ENCODE assay signal across 1 cellular context in genomic region chr5:151080620-151081425, GRCh38.
A peak's percentile ranks its signal among the peaks of the same experiment; 100 is the strongest.
TF ChIP-seq lines count a peak whose summit lies in the region.

Gene TNIP1, minus strand, starts transcription at chr5:151081034. Its CDS starts 15,939 bp downstream, at chr5:151065095.

TF ChIP-seq in HepG2, 621 proteins besides CTCF, POLR2A, EP300 and RAD21 (continued from another document and continues in another):
- TF ChIP-seq SRSF9 (IDR thresholded peaks at IDR 0.05; ENCODE audit: borderline replicate concordance, insufficient read depth, low read depth, low read length, poor library complexity, severe bottlenecking) (no peak), NCOA5 (CRISPR knock-in tag; IDR thresholded peaks at IDR 0.05) (no peak), PAF1 (CRISPR knock-in tag; IDR thresholded peaks at IDR 0.05) (no peak), ZNF792 (CRISPR knock-in tag; IDR thresholded peaks at IDR 0.05) (peak; percentile 48; the same call in 1 of the 2 replicates), ETV6 (CRISPR knock-in tag; conservative IDR thresholded peaks at IDR 0.05) (no peak; the same call in 1 of the 2 replicates), ZNF749 (CRISPR knock-in tag; IDR thresholded peaks at IDR 0.05; ENCODE audit: borderline replicate concordance) (0 out of 2 replicates have a peak, but pooled peaks have one; percentile 50), PHF8 (CRISPR knock-in tag; IDR thresholded peaks at IDR 0.05) (peak; percentile 99), HNF4G (IDR thresholded peaks at IDR 0.05; ENCODE audit: borderline replicate concordance, low read depth, low read length) (no peak), HNF4G (CRISPR knock-in tag; IDR thresholded peaks at IDR 0.05; ENCODE audit: borderline replicate concordance, low read depth) (0 out of 2 replicates have a peak, but pooled peaks have one; percentile 42), GTF3A (CRISPR knock-in tag; conservative IDR thresholded peaks at IDR 0.05) (no peak), ZBTB34 (CRISPR knock-in tag; IDR thresholded peaks at IDR 0.05) (no peak), ZKSCAN8 (CRISPR knock-in tag; IDR thresholded peaks at IDR 0.05; ENCODE audit: borderline replicate concordance) (no peak), GABPA (IDR thresholded peaks at IDR 0.05; ENCODE audit: low read depth, low read length) (peak; percentile 61), GABPA (CRISPR knock-in tag; IDR thresholded peaks at IDR 0.05; ENCODE audit: low read depth) (peak; percentile 74), RFX5 (IDR thresholded peaks at IDR 0.05; ENCODE audit: low read depth, low read length) (no peak), HNRNPLL (IDR thresholded peaks at IDR 0.05; ENCODE audit: low read depth, low read length, poor library complexity, severe bottlenecking) (peak; percentile 67), SP5 (CRISPR knock-in tag; IDR thresholded peaks at IDR 0.05; ENCODE audit: borderline replicate concordance, low read depth) (no peak; the same call in 1 of the 2 replicates), GFI1 (CRISPR knock-in tag; IDR thresholded peaks at IDR 0.05; ENCODE audit: borderline replicate concordance) (peak; percentile 84), ZNF773 (CRISPR knock-in tag; IDR thresholded peaks at IDR 0.05; ENCODE audit: borderline replicate concordance) (no peak), RFX1 (IDR thresholded peaks at IDR 0.05) (no peak), ZNF619 (CRISPR knock-in tag; IDR thresholded peaks at IDR 0.05) (no peak; the same call in 1 of the 2 replicates), ZNF512 (CRISPR knock-in tag; IDR thresholded peaks at IDR 0.05) (0 out of 2 replicates have a peak, but pooled peaks have one; percentile 26), CREM (IDR thresholded peaks at IDR 0.05) (0 out of 2 replicates have a peak, but pooled peaks have one; percentile 12), CREM (CRISPR knock-in tag; IDR thresholded peaks at IDR 0.05) (no peak), ZMAT3 (CRISPR knock-in tag; conservative IDR thresholded peaks at IDR 0.05) (peak; percentile 73; the same call in 1 of the 2 replicates), ZNF224 (CRISPR knock-in tag; IDR thresholded peaks at IDR 0.05) (peak; percentile 43; the same call in 1 of the 2 replicates), BATF2 (CRISPR knock-in tag; IDR thresholded peaks at IDR 0.05) (no peak), SMAD3 (CRISPR knock-in tag; IDR thresholded peaks at IDR 0.05) (0 out of 2 replicates have a peak, but pooled peaks have one; percentile 44), ZNF12 (CRISPR knock-in tag; IDR thresholded peaks at IDR 0.05) (no peak), ZNF672 (CRISPR knock-in tag; IDR thresholded peaks at IDR 0.05) (no peak), SRSF1 (optimal IDR thresholded peaks at IDR 0.05; ENCODE audit: low read depth, low read length) (peak; percentile 97), AKAP8 (CRISPR knock-in tag; IDR thresholded peaks at IDR 0.05) (no peak), ZNF253 (CRISPR knock-in tag; IDR thresholded peaks at IDR 0.05; ENCODE audit: borderline replicate concordance) (no peak), THAP8 (CRISPR knock-in tag; IDR thresholded peaks at IDR 0.05; ENCODE audit: borderline replicate concordance) (0 out of 2 replicates have a peak, but pooled peaks have one; percentile 72), FOXJ3 (CRISPR knock-in tag; IDR thresholded peaks at IDR 0.05; ENCODE audit: borderline replicate concordance) (peak; percentile 81; the same call in 1 of the 2 replicates), ZNF263 (CRISPR knock-in tag; IDR thresholded peaks at IDR 0.05) (0 out of 2 replicates have a peak, but pooled peaks have one; percentile 40), SOX6 (IDR thresholded peaks at IDR 0.05) (no peak), SOX6 (CRISPR knock-in tag; IDR thresholded peaks at IDR 0.05) (peak; percentile 57), ZFX (CRISPR knock-in tag; IDR thresholded peaks at IDR 0.05; ENCODE audit: low read depth) (peak; percentile 99), ZNF136 (CRISPR knock-in tag; IDR thresholded peaks at IDR 0.05; ENCODE audit: low read depth) (0 out of 2 replicates have a peak, but pooled peaks have one; percentile 16), KMT2A (CRISPR knock-in tag; IDR thresholded peaks at IDR 0.05) (peak; percentile 68), ZBTB38 (CRISPR knock-in tag; IDR thresholded peaks at IDR 0.05) (peak; percentile 71; the same call in 1 of the 2 replicates), ZNF121 (CRISPR knock-in tag; IDR thresholded peaks at IDR 0.05) (peak; percentile 71), ZNF574 (CRISPR knock-in tag; IDR thresholded peaks at IDR 0.05) (peak; percentile 87)
- TF ChIP-seq, protein P1, sequence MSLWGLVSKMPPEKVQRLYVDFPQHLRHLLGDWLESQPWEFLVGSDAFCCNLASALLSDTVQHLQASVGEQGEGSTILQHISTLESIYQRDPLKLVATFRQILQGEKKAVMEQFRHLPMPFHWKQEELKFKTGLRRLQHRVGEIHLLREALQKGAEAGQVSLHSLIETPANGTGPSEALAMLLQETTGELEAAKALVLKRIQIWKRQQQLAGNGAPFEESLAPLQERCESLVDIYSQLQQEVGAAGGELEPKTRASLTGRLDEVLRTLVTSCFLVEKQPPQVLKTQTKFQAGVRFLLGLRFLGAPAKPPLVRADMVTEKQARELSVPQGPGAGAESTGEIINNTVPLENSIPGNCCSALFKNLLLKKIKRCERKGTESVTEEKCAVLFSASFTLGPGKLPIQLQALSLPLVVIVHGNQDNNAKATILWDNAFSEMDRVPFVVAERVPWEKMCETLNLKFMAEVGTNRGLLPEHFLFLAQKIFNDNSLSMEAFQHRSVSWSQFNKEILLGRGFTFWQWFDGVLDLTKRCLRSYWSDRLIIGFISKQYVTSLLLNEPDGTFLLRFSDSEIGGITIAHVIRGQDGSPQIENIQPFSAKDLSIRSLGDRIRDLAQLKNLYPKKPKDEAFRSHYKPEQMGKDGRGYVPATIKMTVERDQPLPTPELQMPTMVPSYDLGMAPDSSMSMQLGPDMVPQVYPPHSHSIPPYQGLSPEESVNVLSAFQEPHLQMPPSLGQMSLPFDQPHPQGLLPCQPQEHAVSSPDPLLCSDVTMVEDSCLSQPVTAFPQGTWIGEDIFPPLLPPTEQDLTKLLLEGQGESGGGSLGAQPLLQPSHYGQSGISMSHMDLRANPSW (CRISPR knock-in tag; IDR thresholded peaks at IDR 0.05; ENCODE audit: borderline replicate concordance): peak; percentile 87; the same call in 1 of the 2 replicates
- TF ChIP-seq, protein P2, sequence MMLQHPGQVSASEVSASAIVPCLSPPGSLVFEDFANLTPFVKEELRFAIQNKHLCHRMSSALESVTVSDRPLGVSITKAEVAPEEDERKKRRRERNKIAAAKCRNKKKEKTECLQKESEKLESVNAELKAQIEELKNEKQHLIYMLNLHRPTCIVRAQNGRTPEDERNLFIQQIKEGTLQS (CRISPR knock-in tag; IDR thresholded peaks at IDR 0.05): 0 out of 2 replicates have a peak, but pooled peaks have one; percentile 29
- TF ChIP-seq, protein P3, sequence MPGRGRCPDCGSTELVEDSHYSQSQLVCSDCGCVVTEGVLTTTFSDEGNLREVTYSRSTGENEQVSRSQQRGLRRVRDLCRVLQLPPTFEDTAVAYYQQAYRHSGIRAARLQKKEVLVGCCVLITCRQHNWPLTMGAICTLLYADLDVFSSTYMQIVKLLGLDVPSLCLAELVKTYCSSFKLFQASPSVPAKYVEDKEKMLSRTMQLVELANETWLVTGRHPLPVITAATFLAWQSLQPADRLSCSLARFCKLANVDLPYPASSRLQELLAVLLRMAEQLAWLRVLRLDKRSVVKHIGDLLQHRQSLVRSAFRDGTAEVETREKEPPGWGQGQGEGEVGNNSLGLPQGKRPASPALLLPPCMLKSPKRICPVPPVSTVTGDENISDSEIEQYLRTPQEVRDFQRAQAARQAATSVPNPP (CRISPR knock-in tag; IDR thresholded peaks at IDR 0.05): no peak
- TF ChIP-seq, protein P4, sequence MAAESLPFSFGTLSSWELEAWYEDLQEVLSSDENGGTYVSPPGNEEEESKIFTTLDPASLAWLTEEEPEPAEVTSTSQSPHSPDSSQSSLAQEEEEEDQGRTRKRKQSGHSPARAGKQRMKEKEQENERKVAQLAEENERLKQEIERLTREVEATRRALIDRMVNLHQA (CRISPR knock-in tag; IDR thresholded peaks at IDR 0.05): 0 out of 2 replicates have a peak, but pooled peaks have one; percentile 38
- TF ChIP-seq, protein P5, sequence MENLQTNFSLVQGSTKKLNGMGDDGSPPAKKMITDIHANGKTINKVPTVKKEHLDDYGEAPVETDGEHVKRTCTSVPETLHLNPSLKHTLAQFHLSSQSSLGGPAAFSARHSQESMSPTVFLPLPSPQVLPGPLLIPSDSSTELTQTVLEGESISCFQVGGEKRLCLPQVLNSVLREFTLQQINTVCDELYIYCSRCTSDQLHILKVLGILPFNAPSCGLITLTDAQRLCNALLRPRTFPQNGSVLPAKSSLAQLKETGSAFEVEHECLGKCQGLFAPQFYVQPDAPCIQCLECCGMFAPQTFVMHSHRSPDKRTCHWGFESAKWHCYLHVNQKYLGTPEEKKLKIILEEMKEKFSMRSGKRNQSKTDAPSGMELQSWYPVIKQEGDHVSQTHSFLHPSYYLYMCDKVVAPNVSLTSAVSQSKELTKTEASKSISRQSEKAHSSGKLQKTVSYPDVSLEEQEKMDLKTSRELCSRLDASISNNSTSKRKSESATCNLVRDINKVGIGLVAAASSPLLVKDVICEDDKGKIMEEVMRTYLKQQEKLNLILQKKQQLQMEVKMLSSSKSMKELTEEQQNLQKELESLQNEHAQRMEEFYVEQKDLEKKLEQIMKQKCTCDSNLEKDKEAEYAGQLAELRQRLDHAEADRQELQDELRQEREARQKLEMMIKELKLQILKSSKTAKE (CRISPR knock-in tag; IDR thresholded peaks at IDR 0.05; ENCODE audit: borderline replicate concordance): peak; percentile 58; the same call in 1 of the 2 replicates
- TF ChIP-seq, protein P6, sequence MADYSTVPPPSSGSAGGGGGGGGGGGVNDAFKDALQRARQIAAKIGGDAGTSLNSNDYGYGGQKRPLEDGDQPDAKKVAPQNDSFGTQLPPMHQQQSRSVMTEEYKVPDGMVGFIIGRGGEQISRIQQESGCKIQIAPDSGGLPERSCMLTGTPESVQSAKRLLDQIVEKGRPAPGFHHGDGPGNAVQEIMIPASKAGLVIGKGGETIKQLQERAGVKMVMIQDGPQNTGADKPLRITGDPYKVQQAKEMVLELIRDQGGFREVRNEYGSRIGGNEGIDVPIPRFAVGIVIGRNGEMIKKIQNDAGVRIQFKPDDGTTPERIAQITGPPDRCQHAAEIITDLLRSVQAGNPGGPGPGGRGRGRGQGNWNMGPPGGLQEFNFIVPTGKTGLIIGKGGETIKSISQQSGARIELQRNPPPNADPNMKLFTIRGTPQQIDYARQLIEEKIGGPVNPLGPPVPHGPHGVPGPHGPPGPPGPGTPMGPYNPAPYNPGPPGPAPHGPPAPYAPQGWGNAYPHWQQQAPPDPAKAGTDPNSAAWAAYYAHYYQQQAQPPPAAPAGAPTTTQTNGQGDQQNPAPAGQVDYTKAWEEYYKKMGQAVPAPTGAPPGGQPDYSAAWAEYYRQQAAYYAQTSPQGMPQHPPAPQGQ (CRISPR knock-in tag; IDR thresholded peaks at IDR 0.05; ENCODE audit: borderline replicate concordance): no peak; the same call in 1 of the 2 replicates
